In genomic region chr13:74074723-74075122, GRCh38 we compare ENCODE assay signal across 16 cellular contexts. TPM values are rescaled to one million over a fixed set of nuclear protein-coding genes. Genes with fewer than 3 reads are reported as not detected.
A peak's percentile ranks its signal among the peaks of the same experiment; 100 is the strongest.
DNase-seq lines count a peak whose midpoint lies in the region; ATAC-seq and TF ChIP-seq lines count a peak whose summit lies in the region.
"Had no signal": no experiment of that assay in that cellular context is flagged by ENCODE, and none has a peak within 500 bp of the region (broad histone marks: within the 10 kb centered on the region; RNA-seq: fewer than 3 reads in every experiment).

No MANE protein-coding gene starts in this region.

- no peak for TF ChIP-seq CTCF in chondrocyte (IDR thresholded peaks at IDR 0.05)
- no peak for TF ChIP-seq CTCF in mesothelial cell of epicardium (IDR thresholded peaks at IDR 0.05; ENCODE audit: unreplicated experiment)
- no peak for TF ChIP-seq CTCF in ascending aorta (IDR thresholded peaks at IDR 0.05)

- ATAC-seq in HG03139 (IDR thresholded peaks at IDR 0.05; ENCODE audit: unreplicated experiment) = no peak
- ATAC-seq: stimulated activated naive CD8-positive, alpha-beta T cell treated with anti-CD3 and anti-CD28 coated beads, Interleukin-15, Interleukin-2, amounts not matched to agents 100 U/mL and 50 U/mL, for 24 hours had no signal

- no peak overlapping the region for H3K4me3 ChIP-seq in BLaER1 treated with 17β-estradiol and CSF1 and Interleukin-3, amounts not matched to agents 10 nM and 100 nM
- no peak overlapping the region for H3K4me3 ChIP-seq in ascending aorta
- H3K4me3 ChIP-seq: colonic mucosa had no signal

- H3K4me2 ChIP-seq in BLaER1 treated with 17β-estradiol and CSF1 and Interleukin-3, amounts not matched to agents 10 nM and 100 nM = peak overlapping the region; percentile 49 to 77 (median 67)

- H3K27ac ChIP-seq in BLaER1 treated with 17β-estradiol and CSF1 and Interleukin-3, amounts not matched to agents 10 nM and 100 nM = peak overlapping the region in 1 of 11 experiments; percentile 3; a peak in 1 of 22 replicates
- no peak overlapping the region for H3K27ac ChIP-seq in ascending aorta
- H3K27ac ChIP-seq: C4-2B, colonic mucosa, parathyroid adenoma had no signal

- peaks cover 1 to 23% (median 13%) of the 10 kb centered on the region in 11 experiments; a peak in 15 of 22 replicates for H3K9me3 ChIP-seq in BLaER1 treated with 17β-estradiol and CSF1 and Interleukin-3, amounts not matched to agents 10 nM and 100 nM (replicated peaks in 1 of 11)
- no peaks in the 10 kb centered on the region for H3K9me3 ChIP-seq in ascending aorta
- H3K9me3 ChIP-seq: colonic mucosa had no signal

- H3K27me3 Mint-ChIP-seq in chondrocyte (ENCODE audit: low read depth) = no peaks in the 10 kb centered on the region
- H3K27me3 Mint-ChIP-seq in mesothelial cell of epicardium (ENCODE audit: low read depth) = no peaks in the 10 kb centered on the region
- H3K27me3 Mint-ChIP-seq: activated CD4-positive, alpha-beta T cell treated with anti-CD3 and anti-CD28 coated beads, Interleukin-2, amount 10 ng/mL, durations not matched to agents 7 days and 5 days had no signal

- H3K27me3 ChIP-seq in BLaER1 treated with 17β-estradiol and CSF1 and Interleukin-3, amounts not matched to agents 10 nM and 100 nM = no peaks in the 10 kb centered on the region
- no peaks in the 10 kb centered on the region for H3K27me3 ChIP-seq in ascending aorta
- H3K27me3 ChIP-seq: colonic mucosa had no signal

- intact Hi-C loops in ascending aorta (cut with DNase I) = no loop called here

- H3K36me3 Mint-ChIP-seq in chondrocyte (ENCODE audit: low read depth) (peaks cover 1% of the 10 kb centered on the region), mesothelial cell of epicardium (peaks cover 10% of the 10 kb centered on the region)

- H3K4me1 Mint-ChIP-seq in chondrocyte (ENCODE audit: low read depth) = peaks cover 43% of the 10 kb centered on the region
- H3K4me1 Mint-ChIP-seq in mesothelial cell of epicardium = peaks cover 30% of the 10 kb centered on the region

- H3K9me3 Mint-ChIP-seq in chondrocyte (ENCODE audit: low read depth) (no peaks in the 10 kb centered on the region), mesothelial cell of epicardium (peaks cover 4% of the 10 kb centered on the region)

- H3K27ac Mint-ChIP-seq in chondrocyte (ENCODE audit: unreplicated experiment) = peak overlapping the region; percentile 52
- peak overlapping the region; percentile 81 for H3K27ac Mint-ChIP-seq in mesothelial cell of epicardium
- H3K27ac Mint-ChIP-seq: activated CD4-positive, alpha-beta T cell treated with anti-CD3 and anti-CD28 coated beads, Interleukin-2, amount 10 ng/mL, durations not matched to agents 7 days and 5 days had no signal

- H3K36me3 ChIP-seq in BLaER1 treated with 17β-estradiol and CSF1 and Interleukin-3, amounts not matched to agents 10 nM and 100 nM = peaks cover 0 to 8% (median 3%) of the 10 kb centered on the region in 11 experiments; a peak in 6 of 22 replicates
- no peaks in the 10 kb centered on the region for H3K36me3 ChIP-seq in ascending aorta
- H3K36me3 ChIP-seq: colonic mucosa had no signal

- peak; percentile 63 for DNase-seq in LHCN-M2 (ENCODE audit: low read depth)
- DNase-seq in chondrocyte (ENCODE audit: low spot score) = no peak
- DNase-seq in mesothelial cell of epicardium (ENCODE audit: low spot score in 2 of 2, unreplicated experiment in 2 of 2) = no peak
- DNase-seq in hepatic stellate cell (ENCODE audit: low spot score) = no peak
- DNase-seq in ascending aorta (ENCODE audit: low spot score in 2 of 2) = no peak
- no peak for DNase-seq in activated T-cell treated with anti-CD3 and anti-CD28 coated beads, Interleukin-2, amount 50 U/mL, for 1 hour
- DNase-seq: activated CD4-positive, alpha-beta T cell treated with anti-CD3 and anti-CD28 coated beads, Interleukin-2, amount 10 ng/mL, durations not matched to agents 7 days and 5 days; activated gamma-delta T cell; colonic mucosa; NCI-H1694 treated with DMSO at 0.1 percent for 48 hours; stimulated activated CD4-positive, alpha-beta T cell treated with anti-CD3 and anti-CD28 coated beads, Interleukin-1b, Interleukin-23, amount 100 ng/mL, for 48 hours; stimulated activated naive CD8-positive, alpha-beta T cell treated with anti-CD3 and anti-CD28 coated beads, Interleukin-15, Interleukin-2, amounts not matched to agents 100 U/mL and 50 U/mL, for 24 hours had no signal

- peaks cover 46 to 63% (median 56%) of the 10 kb centered on the region in 10 experiments for H3K4me1 ChIP-seq in BLaER1 treated with 17β-estradiol and CSF1 and Interleukin-3, amounts not matched to agents 10 nM and 100 nM
- H3K4me1 ChIP-seq in ascending aorta = peaks cover 4 to 20% of the 10 kb centered on the region in 2 donors
- H3K4me1 ChIP-seq: colonic mucosa, parathyroid adenoma had no signal

- H3K4me3 Mint-ChIP-seq in chondrocyte (ENCODE audit: unreplicated experiment) (no peak overlapping the region), mesothelial cell of epicardium (no peak overlapping the region)
- H3K4me3 Mint-ChIP-seq: activated CD4-positive, alpha-beta T cell treated with anti-CD3 and anti-CD28 coated beads, Interleukin-2, amount 10 ng/mL, durations not matched to agents 7 days and 5 days had no signal

- no peak overlapping the region for H3K9ac ChIP-seq in BLaER1 treated with 17β-estradiol and CSF1 and Interleukin-3, amounts not matched to agents 10 nM and 100 nM
- H3K9ac ChIP-seq: parathyroid adenoma had no signal

- H4K20me1 ChIP-seq in BLaER1 treated with 17β-estradiol and CSF1 and Interleukin-3, amounts not matched to agents 10 nM and 100 nM = no peaks in the 10 kb centered on the region; a peak in 1 of 22 replicates

RNA-seq across cellular contexts. Expression of gene KLF12, which starts 59.5 kb away (rescaled TPM):
- total RNA-seq in LHCN-M2 (2014; rRNA removed) (18.5 and 20.3 TPM in 2 replicates), chondrocyte (25.2 to 29.0 TPM (median 28.4 TPM) in 3 replicates), mesothelial cell of epicardium (29.4 to 33.9 TPM (median 31.0 TPM) in 3 replicates), ascending aorta (17.9 TPM)
- polyA plus RNA-seq in LHCN-M2 (2012) = 6.1 TPM
